In the genomic region with DNA sequence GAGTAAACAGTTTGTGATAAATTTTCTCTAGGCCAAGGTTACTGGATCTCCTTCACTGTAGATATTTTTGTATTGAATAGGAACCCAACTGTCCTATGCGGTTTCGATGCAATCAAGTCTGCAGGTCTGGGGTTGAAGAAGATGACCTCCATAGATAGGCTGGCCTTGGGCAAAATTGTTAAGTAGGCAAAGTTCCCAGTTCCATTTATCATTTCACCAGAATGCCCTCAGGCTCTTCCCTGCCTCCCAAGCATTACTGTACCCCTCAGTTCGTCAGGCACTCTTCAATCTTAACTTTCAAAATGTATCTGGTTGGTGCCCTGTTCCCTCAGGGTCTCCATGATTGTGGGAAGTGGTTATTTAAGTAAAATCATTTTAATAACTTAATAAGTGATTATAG, we compare ENCODE assay signal across 21 cellular contexts.
"Had no signal": no experiment of that assay in that cellular context is flagged by ENCODE, and none has a peak within 500 bp of the region (broad histone marks: within the 10 kb centered on the region; RNA-seq: fewer than 3 reads in every experiment).

No MANE protein-coding gene starts in this region.

- H3K4me3 ChIP-seq: coronary artery, dorsolateral prefrontal cortex, esophagus muscularis mucosa, gastroesophageal sphincter, heart left ventricle, hepatocyte, left lung, lower lobe of right lung, mucosa of descending colon had no signal

- H3K36me3 Mint-ChIP-seq: immature natural killer cell; naive B cell; naive thymus-derived CD8-positive, alpha-beta T cell had no signal

- ATAC-seq: foreskin keratinocyte; gastroesophageal sphincter; heart left ventricle; left cardiac atrium; left lung; left ventricle myocardium superior; lower lobe of right lung; mucosa of descending colon; naive thymus-derived CD8-positive, alpha-beta T cell had no signal

- H3K4me3 Mint-ChIP-seq: immature natural killer cell; mesothelial cell of epicardium; naive B cell; naive thymus-derived CD8-positive, alpha-beta T cell had no signal

- H3K27ac Mint-ChIP-seq: immature natural killer cell; naive B cell; naive thymus-derived CD8-positive, alpha-beta T cell had no signal

- H3K4me1 Mint-ChIP-seq: immature natural killer cell; naive B cell; naive thymus-derived CD8-positive, alpha-beta T cell had no signal

- H3K27ac ChIP-seq: coronary artery, dorsolateral prefrontal cortex, esophagus muscularis mucosa, foreskin keratinocyte, gastroesophageal sphincter, heart left ventricle, hepatocyte, left lung, lower lobe of right lung had no signal

- H3K4me2 ChIP-seq: hepatocyte had no signal

- DNase-seq: dermis blood vessel endothelial cell; dorsolateral prefrontal cortex; effector CD4-positive, alpha-beta T cell; effector memory CD4-positive, alpha-beta T cell; foreskin keratinocyte; heart left ventricle; hypothalamus; immature natural killer cell; left cardiac atrium; left lung; left ventricle myocardium superior; lower lobe of right lung; mesenchymal stem cell; mucosa of descending colon; naive B cell; naive thymus-derived CD8-positive, alpha-beta T cell had no signal

- H3K36me3 ChIP-seq: esophagus muscularis mucosa, gastroesophageal sphincter, heart left ventricle, left lung, lower lobe of right lung had no signal

- H3K27me3 ChIP-seq: dorsolateral prefrontal cortex, esophagus muscularis mucosa, foreskin keratinocyte, gastroesophageal sphincter, heart left ventricle, hepatocyte, left lung had no signal

- H3K27me3 Mint-ChIP-seq: naive B cell; naive thymus-derived CD8-positive, alpha-beta T cell had no signal

- H3K79me2 ChIP-seq: hepatocyte had no signal

- H2AFZ ChIP-seq: hepatocyte had no signal

- H3K9me3 ChIP-seq: lower lobe of right lung had no signal

- H3K4me1 ChIP-seq: esophagus muscularis mucosa, foreskin keratinocyte, gastroesophageal sphincter, heart left ventricle, left lung, lower lobe of right lung had no signal
